Comparison of ENCODE assay signal across 8 cellular contexts in the genomic region with DNA sequence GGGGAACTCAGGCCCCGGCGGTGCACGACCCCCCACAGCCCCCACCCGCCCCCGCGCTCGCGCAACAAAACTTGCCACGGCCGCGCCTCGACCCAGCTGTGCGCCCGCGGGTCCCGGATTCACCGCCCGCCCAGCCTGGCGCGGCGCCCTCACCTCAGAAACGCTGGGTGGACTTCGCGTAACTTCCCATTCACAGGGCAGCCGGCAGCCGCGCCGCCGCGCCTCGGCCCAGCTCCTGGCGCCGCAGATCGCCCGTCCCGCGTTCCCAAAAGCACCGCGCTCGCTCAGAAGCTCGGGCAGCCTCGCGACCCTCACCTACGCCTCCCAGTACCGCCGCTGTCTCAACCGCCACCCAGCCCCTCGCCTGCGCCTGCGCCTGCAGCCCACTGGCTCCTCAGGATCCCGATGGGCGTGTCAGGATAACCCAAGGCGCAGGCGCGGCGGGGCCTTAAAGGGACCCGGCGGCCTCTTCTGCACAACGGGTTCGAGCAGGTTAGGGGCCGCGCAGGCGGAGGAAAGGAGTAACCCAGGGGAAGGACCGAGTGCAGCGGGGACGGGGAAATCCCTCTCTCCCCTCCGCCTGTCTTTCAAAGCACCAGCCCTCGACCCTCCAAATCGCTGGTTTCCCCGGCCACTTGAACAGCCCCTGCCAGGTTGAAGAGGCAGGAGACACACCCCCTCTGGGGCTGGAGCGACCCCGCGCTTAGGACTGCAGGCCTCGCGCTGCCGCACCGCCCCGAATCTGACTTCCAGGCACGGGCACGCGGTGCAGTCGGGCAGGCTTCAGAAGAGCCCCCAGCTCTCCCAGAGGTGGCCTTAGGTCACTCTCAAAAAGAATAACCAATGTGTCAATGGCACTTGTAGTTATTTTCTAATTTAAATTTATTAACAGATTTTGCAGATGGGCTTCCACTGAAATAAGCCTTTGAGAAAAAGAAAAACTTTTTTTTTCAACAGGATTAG. TPM values are rescaled to one million over a fixed set of nuclear protein-coding genes. Genes with fewer than 3 reads are reported as not detected.
A peak's percentile ranks its signal among the peaks of the same experiment; 100 is the strongest.
DNase-seq lines count a peak whose midpoint lies in the region; ATAC-seq and TF ChIP-seq lines count a peak whose summit lies in the region.

A gene (minus strand): TSS at position 380 of the 963 bp plus-strand sequence.

- peaks cover 8% of the 10 kb centered on the region for H3K36me3 ChIP-seq in osteoblast (ENCODE audit: insufficient read depth, low read length)

- no peaks in the 10 kb centered on the region for H3K27me3 Mint-ChIP-seq in activated naive CD8-positive, alpha-beta T cell treated with anti-CD3 and anti-CD28 coated beads, Interleukin-2, amount 10 ng/mL, durations not matched to agents 7 days and 5 days

- no peaks in the 10 kb centered on the region for H3K9me3 Mint-ChIP-seq in activated naive CD8-positive, alpha-beta T cell treated with anti-CD3 and anti-CD28 coated beads, Interleukin-2, amount 10 ng/mL, durations not matched to agents 7 days and 5 days

- TF ChIP-seq CTCF in osteoblast (IDR thresholded peaks at IDR 0.05; ENCODE audit: extremely low read depth, low read depth, low read length), result no peak

- H3K79me2 ChIP-seq in osteoblast (ENCODE audit: insufficient read depth, low read length), result peaks cover 40% of the 10 kb centered on the region

- POLR2A ChIA-PET in activated naive CD8-positive, alpha-beta T cell treated with anti-CD3 and anti-CD28 coated beads, Interleukin-2, amount 10 ng/mL, durations not matched to agents 7 days and 5 days (lab: Charles Lee), result interaction anchor here (1.0 to 1.5 kb wide), 3 partner anchors 12 to 291 kb away, joined by 3 to 5 read pairs (median 5); no protein-coding TSS in a partner anchor

- no peaks in the 10 kb centered on the region for H3K36me3 Mint-ChIP-seq in activated naive CD8-positive, alpha-beta T cell treated with anti-CD3 and anti-CD28 coated beads, Interleukin-2, amount 10 ng/mL, durations not matched to agents 7 days and 5 days

- no peaks in the 10 kb centered on the region for H3K9me3 ChIP-seq in osteoblast (ENCODE audit: low read depth, low read length)

- DNase-seq in NCI-H1092 (lab: John Stamatoyannopoulos, UW), result peak; percentile 100
- DNase-seq in activated naive CD8-positive, alpha-beta T cell treated with anti-CD3 and anti-CD28 coated beads, Interleukin-2, amount 10 ng/mL, durations not matched to agents 7 days and 5 days, result peak; percentile 92
- DNase-seq in head of caudate nucleus, result peak; percentile 96 to 100 (median 100)
- peak; percentile 100 for DNase-seq in osteoblast (ENCODE audit: insufficient read length, low spot score, missing footprints)

- peak within 1 kb of the TSS; percentile 47 for H3K27ac ChIP-seq in osteoblast (ENCODE audit: low read depth, low read length)
- peak within 1 kb of the TSS; percentile 39 for H3K27ac ChIP-seq in temporal lobe (ENCODE audit: low read depth, low read length)

- ATAC-seq in HG02623 (IDR thresholded peaks at IDR 0.05; ENCODE audit: unreplicated experiment) (peak; percentile 80), SK-N-SH treated with all-trans-retinoic acid at 6 μM for 48 hours (peak; percentile 98)
- ATAC-seq in activated naive CD8-positive, alpha-beta T cell treated with anti-CD3 and anti-CD28 coated beads, Interleukin-2, amount 10 ng/mL, durations not matched to agents 7 days and 5 days (ENCODE audit: low read depth), result peak; percentile 94

- intact Hi-C loops in head of caudate nucleus (cut with DNase I), result no loop called here

- H3K4me1 Mint-ChIP-seq in activated naive CD8-positive, alpha-beta T cell treated with anti-CD3 and anti-CD28 coated beads, Interleukin-2, amount 10 ng/mL, durations not matched to agents 7 days and 5 days, result no peaks in the 10 kb centered on the region

- H2AFZ ChIP-seq in osteoblast (ENCODE audit: low read length), result peak within 1 kb of the TSS; percentile 100

- peaks cover 16% of the 10 kb centered on the region for H4K20me1 ChIP-seq in osteoblast (ENCODE audit: insufficient read depth, low read length)

- H3K4me3 ChIP-seq in GM08714 (ENCODE audit: low read length), result peak within 1 kb of the TSS; percentile 43
- H3K4me3 ChIP-seq in osteoblast (ENCODE audit: insufficient read depth, low read length), result peak within 1 kb of the TSS; percentile 88

- H3K27me3 ChIP-seq in osteoblast (ENCODE audit: insufficient read depth, low read length), result no peaks in the 10 kb centered on the region

- H3K4me3 Mint-ChIP-seq in activated naive CD8-positive, alpha-beta T cell treated with anti-CD3 and anti-CD28 coated beads, Interleukin-2, amount 10 ng/mL, durations not matched to agents 7 days and 5 days, result no peak within 1 kb of the TSS

- no peak within 1 kb of the TSS for H3K27ac Mint-ChIP-seq in activated naive CD8-positive, alpha-beta T cell treated with anti-CD3 and anti-CD28 coated beads, Interleukin-2, amount 10 ng/mL, durations not matched to agents 7 days and 5 days

- H3K4me2 ChIP-seq in osteoblast (ENCODE audit: insufficient read depth, low read length), result peak within 1 kb of the TSS; percentile 91

- H3K4me1 ChIP-seq in osteoblast (ENCODE audit: insufficient read depth, low read length), result peaks cover 17% of the 10 kb centered on the region

TF ChIP-seq in SK-N-SH treated with all-trans-retinoic acid at 6 μM for 48 hours, 23 proteins besides CTCF, POLR2A, EP300 and RAD21 (continues in another document):
- TF ChIP-seq ESRRG (CRISPR knock-in tag; IDR thresholded peaks at IDR 0.05) (peak; percentile 92), OSR1 (CRISPR knock-in tag; IDR thresholded peaks at IDR 0.05) (no peak), CSDC2 (CRISPR knock-in tag; IDR thresholded peaks at IDR 0.05) (peak; percentile 96), ZFP30 (CRISPR knock-in tag; IDR thresholded peaks at IDR 0.05) (peak; percentile 38; the same call in 1 of the 2 replicates), ZFP3 (CRISPR knock-in tag; IDR thresholded peaks at IDR 0.05) (peak; percentile 59; the same call in 1 of the 2 replicates), ZNF565 (CRISPR knock-in tag; conservative IDR thresholded peaks at IDR 0.05; ENCODE audit: low read depth) (peak; percentile 49; the same call in 1 of the 2 replicates), TCF4 (CRISPR knock-in tag; IDR thresholded peaks at IDR 0.05; ENCODE audit: borderline replicate concordance) (peak; percentile 43; the same call in 1 of the 2 replicates), BACH2 (CRISPR knock-in tag; IDR thresholded peaks at IDR 0.05; ENCODE audit: borderline replicate concordance) (0 out of 2 replicates have a peak, but pooled peaks have one; percentile 43), ZC3H10 (CRISPR knock-in tag; IDR thresholded peaks at IDR 0.05) (no peak), RARB (CRISPR knock-in tag; IDR thresholded peaks at IDR 0.05) (0 out of 2 replicates have a peak, but pooled peaks have one; percentile 51)
- TF ChIP-seq, protein P1, sequence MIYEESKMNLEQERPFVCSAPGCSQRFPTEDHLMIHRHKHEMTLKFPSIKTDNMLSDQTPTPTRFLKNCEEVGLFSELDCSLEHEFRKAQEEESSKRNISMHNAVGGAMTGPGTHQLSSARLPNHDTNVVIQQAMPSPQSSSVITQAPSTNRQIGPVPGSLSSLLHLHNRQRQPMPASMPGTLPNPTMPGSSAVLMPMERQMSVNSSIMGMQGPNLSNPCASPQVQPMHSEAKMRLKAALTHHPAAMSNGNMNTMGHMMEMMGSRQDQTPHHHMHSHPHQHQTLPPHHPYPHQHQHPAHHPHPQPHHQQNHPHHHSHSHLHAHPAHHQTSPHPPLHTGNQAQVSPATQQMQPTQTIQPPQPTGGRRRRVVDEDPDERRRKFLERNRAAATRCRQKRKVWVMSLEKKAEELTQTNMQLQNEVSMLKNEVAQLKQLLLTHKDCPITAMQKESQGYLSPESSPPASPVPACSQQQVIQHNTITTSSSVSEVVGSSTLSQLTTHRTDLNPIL (CRISPR knock-in tag; IDR thresholded peaks at IDR 0.05; ENCODE audit: low read depth), result peak; percentile 78
- TF ChIP-seq, protein P2, sequence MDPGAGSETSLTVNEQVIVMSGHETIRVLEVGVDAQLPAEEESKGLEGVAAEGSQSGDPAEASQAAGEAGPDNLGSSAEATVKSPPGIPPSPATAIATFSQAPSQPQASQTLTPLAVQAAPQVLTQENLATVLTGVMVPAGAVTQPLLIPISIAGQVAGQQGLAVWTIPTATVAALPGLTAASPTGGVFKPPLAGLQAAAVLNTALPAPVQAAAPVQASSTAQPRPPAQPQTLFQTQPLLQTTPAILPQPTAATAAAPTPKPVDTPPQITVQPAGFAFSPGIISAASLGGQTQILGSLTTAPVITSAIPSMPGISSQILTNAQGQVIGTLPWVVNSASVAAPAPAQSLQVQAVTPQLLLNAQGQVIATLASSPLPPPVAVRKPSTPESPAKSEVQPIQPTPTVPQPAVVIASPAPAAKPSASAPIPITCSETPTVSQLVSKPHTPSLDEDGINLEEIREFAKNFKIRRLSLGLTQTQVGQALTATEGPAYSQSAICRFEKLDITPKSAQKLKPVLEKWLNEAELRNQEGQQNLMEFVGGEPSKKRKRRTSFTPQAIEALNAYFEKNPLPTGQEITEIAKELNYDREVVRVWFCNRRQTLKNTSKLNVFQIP (CRISPR knock-in tag; IDR thresholded peaks at IDR 0.05; ENCODE audit: borderline replicate concordance, low read depth), result peak; percentile 23; the same call in 1 of the 2 replicates
- TF ChIP-seq, protein P3, sequence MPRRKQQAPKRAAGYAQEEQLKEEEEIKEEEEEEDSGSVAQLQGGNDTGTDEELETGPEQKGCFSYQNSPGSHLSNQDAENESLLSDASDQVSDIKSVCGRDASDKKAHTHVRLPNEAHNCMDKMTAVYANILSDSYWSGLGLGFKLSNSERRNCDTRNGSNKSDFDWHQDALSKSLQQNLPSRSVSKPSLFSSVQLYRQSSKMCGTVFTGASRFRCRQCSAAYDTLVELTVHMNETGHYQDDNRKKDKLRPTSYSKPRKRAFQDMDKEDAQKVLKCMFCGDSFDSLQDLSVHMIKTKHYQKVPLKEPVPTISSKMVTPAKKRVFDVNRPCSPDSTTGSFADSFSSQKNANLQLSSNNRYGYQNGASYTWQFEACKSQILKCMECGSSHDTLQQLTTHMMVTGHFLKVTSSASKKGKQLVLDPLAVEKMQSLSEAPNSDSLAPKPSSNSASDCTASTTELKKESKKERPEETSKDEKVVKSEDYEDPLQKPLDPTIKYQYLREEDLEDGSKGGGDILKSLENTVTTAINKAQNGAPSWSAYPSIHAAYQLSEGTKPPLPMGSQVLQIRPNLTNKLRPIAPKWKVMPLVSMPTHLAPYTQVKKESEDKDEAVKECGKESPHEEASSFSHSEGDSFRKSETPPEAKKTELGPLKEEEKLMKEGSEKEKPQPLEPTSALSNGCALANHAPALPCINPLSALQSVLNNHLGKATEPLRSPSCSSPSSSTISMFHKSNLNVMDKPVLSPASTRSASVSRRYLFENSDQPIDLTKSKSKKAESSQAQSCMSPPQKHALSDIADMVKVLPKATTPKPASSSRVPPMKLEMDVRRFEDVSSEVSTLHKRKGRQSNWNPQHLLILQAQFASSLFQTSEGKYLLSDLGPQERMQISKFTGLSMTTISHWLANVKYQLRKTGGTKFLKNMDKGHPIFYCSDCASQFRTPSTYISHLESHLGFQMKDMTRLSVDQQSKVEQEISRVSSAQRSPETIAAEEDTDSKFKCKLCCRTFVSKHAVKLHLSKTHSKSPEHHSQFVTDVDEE (CRISPR knock-in tag; IDR thresholded peaks at IDR 0.05), result peak; percentile 91

RNA-seq across cellular contexts. Expression of the gene that starts here (rescaled TPM):
- total RNA-seq in activated naive CD8-positive, alpha-beta T cell treated with anti-CD3 and anti-CD28 coated beads, Interleukin-2, amount 10 ng/mL, durations not matched to agents 7 days and 5 days, result 10 to 100 TPM; 11.3 to 12.6 TPM
- total RNA-seq in osteoblast (54.6 and 71.6 TPM in 2 replicates), temporal lobe (82.6 TPM)

Comparison
In these comparisons a context has a peak if more than half of its experiments do, and no peak if none do; other contexts are left out.
1. Peak in every context shown above with its lines: DNase-seq, ATAC-seq, H3K4me3 ChIP-seq and H3K27ac ChIP-seq.